22 cellular contexts compared by ENCODE assay signal in the genomic region with DNA sequence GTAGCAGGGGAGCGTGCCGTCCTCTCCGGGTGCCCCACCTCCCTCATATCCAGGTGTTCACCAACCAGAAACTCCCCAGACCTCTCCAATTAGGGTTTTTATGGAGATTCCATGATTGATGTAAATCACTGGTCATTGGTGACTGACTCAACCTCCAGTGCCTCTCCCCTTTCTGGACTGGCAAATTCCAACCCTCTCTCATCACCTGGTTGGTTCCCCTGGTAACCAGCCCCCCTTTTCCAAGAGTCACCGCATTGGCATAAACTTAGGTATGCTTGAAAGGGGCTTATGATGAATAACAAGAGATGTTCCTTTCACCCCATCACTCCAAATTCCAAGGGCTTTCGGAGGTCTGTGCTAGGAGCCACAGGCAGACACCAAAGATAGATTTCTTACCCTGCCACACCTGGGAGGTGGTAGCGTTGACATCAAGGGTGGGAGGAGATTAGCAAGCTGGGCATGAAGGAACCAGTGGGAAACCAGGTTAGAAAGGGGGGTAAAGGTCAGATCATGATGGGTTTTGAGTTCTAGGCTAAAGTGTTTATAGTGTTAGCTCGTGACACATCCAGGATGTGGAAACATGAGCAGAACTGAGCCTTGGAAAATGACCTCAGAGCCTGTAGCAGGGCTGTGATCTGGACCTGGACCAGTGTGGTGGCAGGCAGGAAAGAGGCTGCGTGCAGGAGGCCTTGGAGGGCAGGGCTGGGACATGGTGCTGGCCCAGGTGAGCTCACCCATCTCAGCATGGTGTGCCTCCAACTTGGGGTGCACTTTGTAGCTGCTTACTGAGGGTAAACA. TPM values are rescaled to one million over a fixed set of nuclear protein-coding genes. Genes with fewer than 3 reads are reported as not detected.
DNase-seq lines count a peak whose midpoint lies in the region; ATAC-seq and TF ChIP-seq lines count a peak whose summit lies in the region.
"Had no signal": no experiment of that assay in that cellular context is flagged by ENCODE, and none has a peak within 500 bp of the region (broad histone marks: within the 10 kb centered on the region; RNA-seq: fewer than 3 reads in every experiment).

No MANE protein-coding gene starts in this region.

- H3K4me1 Mint-ChIP-seq in activated CD8-positive, alpha-beta T cell treated with anti-CD3 and anti-CD28 coated beads for 36 hours (ENCODE audit: low read depth) = peaks cover 22% of the 10 kb centered on the region
- no peaks in the 10 kb centered on the region for H3K4me1 Mint-ChIP-seq in activated CD8-positive, alpha-beta T cell treated with anti-CD3 and anti-CD28 coated beads, Interleukin-2, amount 10 ng/mL, durations not matched to agents 7 days and 5 days (ENCODE audit: low read depth)

- ATAC-seq in activated CD8-positive, alpha-beta T cell treated with anti-CD3 and anti-CD28 coated beads for 36 hours = peak; percentile 71
- ATAC-seq in activated CD8-positive, alpha-beta T cell treated with anti-CD3 and anti-CD28 coated beads, Interleukin-2, amount 10 ng/mL, durations not matched to agents 7 days and 5 days = no peak
- no peak for ATAC-seq in HG03095 (IDR thresholded peaks at IDR 0.05; ENCODE audit: unreplicated experiment)
- ATAC-seq: heart left ventricle had no signal

- no peak for TF ChIP-seq CTCF in activated CD8-positive, alpha-beta T cell treated with anti-CD3 and anti-CD28 coated beads for 36 hours (IDR thresholded peaks at IDR 0.05)

- intact Hi-C loops in activated CD8-positive, alpha-beta T cell treated with anti-CD3 and anti-CD28 coated beads for 36 hours (cut with micrococcal nuclease) = no loop called here

- CTCF ChIA-PET in activated CD8-positive, alpha-beta T cell treated with anti-CD3 and anti-CD28 coated beads for 36 hours (lab: Charles Lee) = interaction anchor here (0.9 to 1.3 kb wide), 2 partner anchors 77 to 262 kb away, joined by 3 read pairs; no protein-coding TSS in a partner anchor
- CTCF ChIA-PET in activated CD8-positive, alpha-beta T cell treated with anti-CD3 and anti-CD28 coated beads, Interleukin-2, amount 10 ng/mL, durations not matched to agents 7 days and 5 days (lab: Charles Lee) = no interaction called here

- DNase-seq in activated CD8-positive, alpha-beta T cell treated with anti-CD3 and anti-CD28 coated beads for 36 hours = peak; percentile 18
- DNase-seq in activated CD8-positive, alpha-beta T cell treated with anti-CD3 and anti-CD28 coated beads, Interleukin-2, amount 10 ng/mL, durations not matched to agents 7 days and 5 days = no peak
- DNase-seq in T1000 (lab: John Stamatoyannopoulos, UW) = peak; percentile 91
- peak; percentile 24 for DNase-seq in iris pigment epithelial cell (ENCODE audit: low read depth)
- DNase-seq in stromal cell of bone marrow (ENCODE audit: low read depth) = peak; percentile 17
- no peak for DNase-seq in iPS-NIHi11 (ENCODE audit: low spot score)
- no peak for DNase-seq in activated T-cell treated with anti-CD3 and anti-CD28 coated beads for 4 hours
- DNase-seq: activated CD4-positive, CD25-positive, alpha-beta regulatory T cell; DMS 273 treated with DMSO at 0.1 percent for 48 hours; heart left ventricle; immature natural killer cell; NCI-H1092; NCI-H2029 treated with DMSO at 0.1 percent for 48 hours; NCI-H510A; SHP77; spleen; stimulated activated CD8-positive, alpha-beta memory T cell treated with anti-CD3 and anti-CD28 coated beads, Interleukin-4, amount 100 ng/mL, for 48 hours; T-helper 2 cell; testis had no signal

- H3K27ac Mint-ChIP-seq in activated CD8-positive, alpha-beta T cell treated with anti-CD3 and anti-CD28 coated beads for 36 hours = no peak overlapping the region
- no peak overlapping the region for H3K27ac Mint-ChIP-seq in activated CD8-positive, alpha-beta T cell treated with anti-CD3 and anti-CD28 coated beads, Interleukin-2, amount 10 ng/mL, durations not matched to agents 7 days and 5 days
- H3K27ac Mint-ChIP-seq: progenitor cell of endocrine pancreas had no signal

- H3K36me3 Mint-ChIP-seq in activated CD8-positive, alpha-beta T cell treated with anti-CD3 and anti-CD28 coated beads for 36 hours (ENCODE audit: low read depth) = no peaks in the 10 kb centered on the region
- H3K36me3 Mint-ChIP-seq in activated CD8-positive, alpha-beta T cell treated with anti-CD3 and anti-CD28 coated beads, Interleukin-2, amount 10 ng/mL, durations not matched to agents 7 days and 5 days (ENCODE audit: low read depth) = no peaks in the 10 kb centered on the region
- H3K36me3 Mint-ChIP-seq: immature natural killer cell had no signal

- H3K4me3 Mint-ChIP-seq in activated CD8-positive, alpha-beta T cell treated with anti-CD3 and anti-CD28 coated beads for 36 hours = no peak overlapping the region
- no peak overlapping the region for H3K4me3 Mint-ChIP-seq in activated CD8-positive, alpha-beta T cell treated with anti-CD3 and anti-CD28 coated beads, Interleukin-2, amount 10 ng/mL, durations not matched to agents 7 days and 5 days
- H3K4me3 Mint-ChIP-seq: immature natural killer cell, nephron had no signal

- no peaks in the 10 kb centered on the region for H3K27me3 Mint-ChIP-seq in activated CD8-positive, alpha-beta T cell treated with anti-CD3 and anti-CD28 coated beads for 36 hours
- no peaks in the 10 kb centered on the region for H3K27me3 Mint-ChIP-seq in activated CD8-positive, alpha-beta T cell treated with anti-CD3 and anti-CD28 coated beads, Interleukin-2, amount 10 ng/mL, durations not matched to agents 7 days and 5 days (ENCODE audit: low read depth)

- POLR2A ChIA-PET in activated CD8-positive, alpha-beta T cell treated with anti-CD3 and anti-CD28 coated beads for 36 hours (lab: Charles Lee) = interaction anchor here (0.6 kb wide), 1 partner anchor 184 kb away, joined by 3 read pairs; no protein-coding TSS in a partner anchor
- POLR2A ChIA-PET in activated CD8-positive, alpha-beta T cell treated with anti-CD3 and anti-CD28 coated beads, Interleukin-2, amount 10 ng/mL, durations not matched to agents 7 days and 5 days (lab: Charles Lee) = no interaction called here

- no peaks in the 10 kb centered on the region for H3K9me3 Mint-ChIP-seq in activated CD8-positive, alpha-beta T cell treated with anti-CD3 and anti-CD28 coated beads for 36 hours
- no peaks in the 10 kb centered on the region for H3K9me3 Mint-ChIP-seq in activated CD8-positive, alpha-beta T cell treated with anti-CD3 and anti-CD28 coated beads, Interleukin-2, amount 10 ng/mL, durations not matched to agents 7 days and 5 days (ENCODE audit: insufficient read depth)
- H3K9me3 Mint-ChIP-seq: immature natural killer cell, nephron had no signal

RNA-seq across cellular contexts. Expression of a gene that starts 45.1 kb away (rescaled TPM):
- total RNA-seq in activated CD8-positive, alpha-beta T cell treated with anti-CD3 and anti-CD28 coated beads for 36 hours = 10 to 100 TPM; 13.8 TPM
- total RNA-seq in activated CD8-positive, alpha-beta T cell treated with anti-CD3 and anti-CD28 coated beads, Interleukin-2, amount 10 ng/mL, durations not matched to agents 7 days and 5 days = 1 to 10 TPM; 3.4 to 4.2 TPM

Comparison
In these comparisons a context has a peak if more than half of its experiments do, and no peak if none do; other contexts are left out.
1. DNase-seq: peak in activated CD8-positive, alpha-beta T cell treated with anti-CD3 and anti-CD28 coated beads for 36 hours (single experiment), T1000 (single experiment), iris pigment epithelial cell (single experiment) and stromal cell of bone marrow (single experiment); none in activated CD8-positive, alpha-beta T cell treated with anti-CD3 and anti-CD28 coated beads, Interleukin-2, amount 10 ng/mL, durations not matched to agents 7 days and 5 days (single experiment), iPS-NIHi11 (single experiment) and activated T-cell treated with anti-CD3 and anti-CD28 coated beads for 4 hours (single experiment).